In genomic region chr9:128921881-128922763, GRCh38 we compare ENCODE assay signal across 2 cellular contexts.
TF ChIP-seq lines count a peak whose summit lies in the region.

No MANE protein-coding gene starts in this region.

TF ChIP-seq in HEK293, 187 proteins besides CTCF, POLR2A, EP300 and RAD21 (continued from another document and continues in another):
- peak; percentile 99 for TF ChIP-seq PRDM10 (tag by site-specific recombination; IDR thresholded peaks at IDR 0.05)
- peak; percentile 57; the same call in 1 of the 2 replicates for TF ChIP-seq GLIS1 (tag by site-specific recombination; IDR thresholded peaks at IDR 0.05)
- no peak for TF ChIP-seq ZNF391 (tag by site-specific recombination; IDR thresholded peaks at IDR 0.05; ENCODE audit: borderline replicate concordance, low read depth)
- TF ChIP-seq ZNF214 (tag by site-specific recombination; IDR thresholded peaks at IDR 0.05; ENCODE audit: borderline replicate concordance): no peak
- no peak for TF ChIP-seq ZFP37 (tag by site-specific recombination; IDR thresholded peaks at IDR 0.05)
- TF ChIP-seq ZBTB6 (tag by site-specific recombination; IDR thresholded peaks at IDR 0.05): peak; percentile 96
- peak; percentile 46; the same call in 1 of the 2 replicates for TF ChIP-seq GLIS2 (tag by site-specific recombination; IDR thresholded peaks at IDR 0.05)
- TF ChIP-seq KLF7 (tag by site-specific recombination; IDR thresholded peaks at IDR 0.05; ENCODE audit: borderline replicate concordance): 0 out of 2 replicates have a peak, but pooled peaks have one; percentile 34
- TF ChIP-seq ELK4 (IDR thresholded peaks at IDR 0.05; ENCODE audit: borderline replicate concordance, low read depth, low read length): no peak
- TF ChIP-seq GLI4 (tag by site-specific recombination; IDR thresholded peaks at IDR 0.05): no peak
- TF ChIP-seq SP2 (tag by site-specific recombination; IDR thresholded peaks at IDR 0.05): peak; percentile 60
- TF ChIP-seq BCL11A (tag by site-specific recombination; IDR thresholded peaks at IDR 0.05; ENCODE audit: low read depth): no peak
- peak; percentile 39; the same call in 1 of the 2 replicates for TF ChIP-seq SP7 (tag by site-specific recombination; IDR thresholded peaks at IDR 0.05)
- TF ChIP-seq ZNF341 (tag by site-specific recombination; IDR thresholded peaks at IDR 0.05; ENCODE audit: low read depth): peak; percentile 32; the same call in 1 of the 2 replicates
- peak; percentile 34; the same call in 1 of the 2 replicates for TF ChIP-seq PRDM4 (tag by site-specific recombination; IDR thresholded peaks at IDR 0.05)
- TF ChIP-seq ZNF747 (tag by site-specific recombination; IDR thresholded peaks at IDR 0.05): no peak
- peak; percentile 63; the same call in 1 of the 2 replicates for TF ChIP-seq ZNF692 (tag by site-specific recombination; IDR thresholded peaks at IDR 0.05)
- TF ChIP-seq ZBTB48 (tag by site-specific recombination; IDR thresholded peaks at IDR 0.05): peak; percentile 41; the same call in 1 of the 2 replicates

TF ChIP-seq in K562, 482 proteins besides CTCF, POLR2A, EP300 and RAD21 (continued from another document):
- TF ChIP-seq NEUROD1 (IDR thresholded peaks at IDR 0.05; ENCODE audit: borderline replicate concordance, low read depth, low read length, partially characterized antibody) (no peak), ZFX (CRISPR knock-in tag; IDR thresholded peaks at IDR 0.05) (0 out of 2 replicates have a peak, but pooled peaks have one; percentile 31), SIN3A (IDR thresholded peaks at IDR 0.05; ENCODE audit: borderline replicate concordance in 2 of 2, control insufficient read depth in 1 of 2, low read depth in 2 of 2, low read length in 2 of 2) (no peak), ZBTB33 (CRISPR knock-in tag; IDR thresholded peaks at IDR 0.05) (no peak), PPARD (CRISPR knock-in tag; IDR thresholded peaks at IDR 0.05) (no peak), PRDM10 (IDR thresholded peaks at IDR 0.05; ENCODE audit: partially characterized antibody) (peak; percentile 91), ZNF644 (tag; IDR thresholded peaks at IDR 0.05; ENCODE audit: low read depth) (no peak), PHF8 (IDR thresholded peaks at IDR 0.05; ENCODE audit: borderline replicate concordance, low read length) (peak; percentile 39; the same call in 1 of the 2 replicates), ZNF165 (CRISPR knock-in tag; IDR thresholded peaks at IDR 0.05; ENCODE audit: borderline replicate concordance) (no peak), MTA3 (IDR thresholded peaks at IDR 0.05; ENCODE audit: borderline replicate concordance) (no peak), HNRNPLL (IDR thresholded peaks at IDR 0.05; ENCODE audit: low read depth, low read length, poor library complexity, severe bottlenecking) (no peak)
TF ChIP-seq in K562: peak in this region for 6.
